ENCODE assay signal across 21 cellular contexts in the genomic region with DNA sequence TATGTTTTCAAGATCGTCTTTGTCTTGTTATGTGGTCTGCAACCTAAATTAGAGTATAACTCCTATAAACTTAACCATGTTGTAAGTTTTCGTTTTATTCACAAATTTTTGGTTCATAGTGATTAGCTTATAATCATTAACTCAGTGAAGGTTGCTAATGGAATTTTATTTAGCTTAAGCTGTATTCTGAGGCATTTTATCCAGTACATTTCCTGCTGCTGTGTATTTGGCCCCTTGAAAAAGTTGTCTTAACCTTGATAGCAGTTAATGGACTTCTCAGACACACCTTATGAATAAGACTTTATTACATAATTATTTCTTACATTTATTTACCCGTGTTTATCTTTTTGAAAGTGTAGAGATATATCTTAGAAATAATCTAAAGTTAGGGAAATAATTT. TPM values are rescaled to one million over a fixed set of nuclear protein-coding genes. Genes with fewer than 3 reads are reported as not detected.
"Had no signal": no experiment of that assay in that cellular context is flagged by ENCODE, and none has a peak within 500 bp of the region (broad histone marks: within the 10 kb centered on the region; RNA-seq: fewer than 3 reads in every experiment).

No MANE protein-coding gene starts in this region.

- ATAC-seq: activated CD4-positive, alpha-beta T cell treated with anti-CD3 and anti-CD28 coated beads for 36 hours; left cardiac atrium; right lobe of liver; stimulated activated effector memory CD8-positive, alpha-beta T cell treated with anti-CD3 and anti-CD28 coated beads, Interleukin-12 subunit alpha, Interleukin-12 subunit beta, amount 100 ng/mL, for 72 hours had no signal

- FAIRE-seq: bronchial epithelial cell, endothelial cell of umbilical vein, small intestine had no signal

- H3K9me3 Mint-ChIP-seq: activated T-helper 1 cell treated with anti-CD3 and anti-CD28 coated beads, Interleukin-12 subunit alpha, Interleukin-12 subunit beta, Interleukin-2, Interleukin-4 antibody, amounts not matched to agents 30 ng/mL and 10 ng/mL and 1 ng/mL, durations not matched to agents 14 hours and 24 hours and 36 hours; dendritic cell treated with granulocyte-macrophage colony-stimulating factor and Interleukin-4, amounts not matched to agents 40 ng/mL and 50 ng/mL, for 4 days; neural progenitor cell; stimulated activated effector memory CD8-positive, alpha-beta T cell treated with anti-CD3 and anti-CD28 coated beads, Interleukin-12 subunit alpha, Interleukin-12 subunit beta, amount 100 ng/mL, for 72 hours had no signal

- H3K4me1 Mint-ChIP-seq: neural progenitor cell had no signal

- DNase-seq: activated CD4-positive, alpha-beta T cell treated with anti-CD3 and anti-CD28 coated beads for 36 hours; activated CD4-positive, alpha-beta T cell treated with anti-CD3 and anti-CD28 coated beads, Interleukin-2, amount 50 U/mL, for 48 hours; cerebellar nuclear complex; effector memory CD4-positive, alpha-beta T cell; left cardiac atrium; lower lobe of right lung; right lobe of liver; small intestine; stimulated activated CD4-positive, alpha-beta T cell treated with anti-CD3 and anti-CD28 coated beads, Interleukin-4, amount 100 ng/mL, for 24 hours; T-helper 2 cell had no signal

- H3K4me2 ChIP-seq: hepatocyte, neural progenitor cell had no signal

- H3K9me3 ChIP-seq: ascending aorta, esophagus muscularis mucosa, lower lobe of right lung, right lobe of liver had no signal

- H3K9ac ChIP-seq: neural progenitor cell had no signal

- H3K27ac Mint-ChIP-seq: activated CD4-positive, alpha-beta T cell treated with anti-CD3 and anti-CD28 coated beads for 36 hours; activated T-helper 1 cell treated with anti-CD3 and anti-CD28 coated beads, Interleukin-12 subunit alpha, Interleukin-12 subunit beta, Interleukin-2, Interleukin-4 antibody, amounts not matched to agents 30 ng/mL and 10 ng/mL and 1 ng/mL, durations not matched to agents 14 hours and 24 hours and 36 hours; dendritic cell treated with granulocyte-macrophage colony-stimulating factor and Interleukin-4, amounts not matched to agents 40 ng/mL and 50 ng/mL, for 4 days; neural progenitor cell; stimulated activated effector memory CD8-positive, alpha-beta T cell treated with anti-CD3 and anti-CD28 coated beads, Interleukin-12 subunit alpha, Interleukin-12 subunit beta, amount 100 ng/mL, for 72 hours had no signal

- H3K27me3 Mint-ChIP-seq: activated CD4-positive, alpha-beta T cell treated with anti-CD3 and anti-CD28 coated beads for 36 hours; dendritic cell treated with granulocyte-macrophage colony-stimulating factor and Interleukin-4, amounts not matched to agents 40 ng/mL and 50 ng/mL, for 4 days had no signal

- H3K4me3 ChIP-seq: ascending aorta, esophagus muscularis mucosa, hepatocyte, lower lobe of right lung, neural progenitor cell, right lobe of liver had no signal

- H3K4me3 Mint-ChIP-seq: activated CD4-positive, alpha-beta T cell treated with anti-CD3 and anti-CD28 coated beads for 36 hours; activated T-helper 1 cell treated with anti-CD3 and anti-CD28 coated beads, Interleukin-12 subunit alpha, Interleukin-12 subunit beta, Interleukin-2, Interleukin-4 antibody, amounts not matched to agents 30 ng/mL and 10 ng/mL and 1 ng/mL, durations not matched to agents 14 hours and 24 hours and 36 hours; dendritic cell treated with granulocyte-macrophage colony-stimulating factor and Interleukin-4, amounts not matched to agents 40 ng/mL and 50 ng/mL, for 4 days; neural progenitor cell; stimulated activated effector memory CD8-positive, alpha-beta T cell treated with anti-CD3 and anti-CD28 coated beads, Interleukin-12 subunit alpha, Interleukin-12 subunit beta, amount 100 ng/mL, for 72 hours had no signal

- H3K27ac ChIP-seq: ascending aorta, esophagus muscularis mucosa, hepatocyte, lower lobe of right lung, neural progenitor cell, right lobe of liver, VCaP had no signal

- H3K4me1 ChIP-seq: neural progenitor cell had no signal

- H3K27me3 ChIP-seq: ascending aorta, esophagus muscularis mucosa, hepatocyte, neural progenitor cell, right lobe of liver had no signal

RNA-seq across cellular contexts. Expression of a gene that starts 48.5 kb away (rescaled TPM):
- total RNA-seq: activated CD4-positive, alpha-beta T cell treated with anti-CD3 and anti-CD28 coated beads for 36 hours; ascending aorta; endothelial cell of umbilical vein; hepatocyte; myocyte; right lobe of liver had no signal
